Comparison of ENCODE assay signal across 9 cellular contexts in genomic region chr9:137878146-137878941, GRCh38. TPM values are rescaled to one million over a fixed set of nuclear protein-coding genes. Genes with fewer than 3 reads are reported as not detected.
DNase-seq lines count a peak whose midpoint lies in the region; ATAC-seq and TF ChIP-seq lines count a peak whose summit lies in the region.
"Had no signal": no experiment of that assay in that cellular context is flagged by ENCODE, and none has a peak within 500 bp of the region (broad histone marks: within the 10 kb centered on the region; RNA-seq: fewer than 3 reads in every experiment).

No MANE protein-coding gene starts in this region.

- H3K9me3 Mint-ChIP-seq in activated naive CD8-positive, alpha-beta T cell treated with anti-CD3 and anti-CD28 coated beads, Interleukin-2, amount 10 ng/mL, durations not matched to agents 7 days and 5 days, result no peaks in the 10 kb centered on the region

- peak overlapping the region; percentile 47; the same call in 1 of the 2 replicates for H3K9ac ChIP-seq in HUES64 (ENCODE audit: low read depth, low read length)

- WGBS in HUES64, result 93% methylated on average over 101 of the region's 101 CpGs

- no peak for TF ChIP-seq CTCF in AG04449 (IDR thresholded peaks at IDR 0.05; ENCODE audit: insufficient read depth, low read length, missing control alignments)

- H3K4me3 Mint-ChIP-seq in activated naive CD8-positive, alpha-beta T cell treated with anti-CD3 and anti-CD28 coated beads, Interleukin-2, amount 10 ng/mL, durations not matched to agents 7 days and 5 days, result no peak overlapping the region

- POLR2A ChIA-PET in AG04449 (lab: Yijun Ruan, JAX), result no interaction called here
- POLR2A ChIA-PET in activated naive CD8-positive, alpha-beta T cell treated with anti-CD3 and anti-CD28 coated beads, Interleukin-2, amount 10 ng/mL, durations not matched to agents 7 days and 5 days (lab: Charles Lee), result no interaction called here

- peaks cover 6% of the 10 kb centered on the region; the same call in 1 of the 2 replicates for H3K36me3 ChIP-seq in HUES64 (ENCODE audit: insufficient read depth, low read length)

- no peaks in the 10 kb centered on the region for H3K36me3 Mint-ChIP-seq in activated naive CD8-positive, alpha-beta T cell treated with anti-CD3 and anti-CD28 coated beads, Interleukin-2, amount 10 ng/mL, durations not matched to agents 7 days and 5 days

- peaks cover 34% of the 10 kb centered on the region for H3K27me3 ChIP-seq in HUES64 (ENCODE audit: insufficient read depth, low read length)

- H3K27ac ChIP-seq in HUES64 (ENCODE audit: low read depth, low read length), result no peak overlapping the region

- peak; percentile 61 for ATAC-seq in activated naive CD8-positive, alpha-beta T cell treated with anti-CD3 and anti-CD28 coated beads, Interleukin-2, amount 10 ng/mL, durations not matched to agents 7 days and 5 days (ENCODE audit: low read depth)
- no peak for ATAC-seq in GM18519 (IDR thresholded peaks at IDR 0.05; ENCODE audit: low FRiP score, unreplicated experiment)

- peak overlapping the region; percentile 8; the same call in 1 of the 2 replicates for H3K4me3 ChIP-seq in AG04449 (ENCODE audit: low read depth, low read length)
- peak overlapping the region; percentile 63 for H3K4me3 ChIP-seq in HUES64 (ENCODE audit: low read length)

- peaks cover 13% of the 10 kb centered on the region for H3K27me3 Mint-ChIP-seq in activated naive CD8-positive, alpha-beta T cell treated with anti-CD3 and anti-CD28 coated beads, Interleukin-2, amount 10 ng/mL, durations not matched to agents 7 days and 5 days

- H3K9me3 ChIP-seq in HUES64 (ENCODE audit: insufficient read depth, low read depth, low read length), result no peaks in the 10 kb centered on the region

- no peaks in the 10 kb centered on the region for H3K4me1 ChIP-seq in HUES64 (ENCODE audit: insufficient read depth, low read length)

- no peak overlapping the region for H3K27ac Mint-ChIP-seq in activated naive CD8-positive, alpha-beta T cell treated with anti-CD3 and anti-CD28 coated beads, Interleukin-2, amount 10 ng/mL, durations not matched to agents 7 days and 5 days

- H3K4me1 Mint-ChIP-seq in activated naive CD8-positive, alpha-beta T cell treated with anti-CD3 and anti-CD28 coated beads, Interleukin-2, amount 10 ng/mL, durations not matched to agents 7 days and 5 days, result no peaks in the 10 kb centered on the region

- CTCF ChIA-PET in AG04449 (lab: Yijun Ruan, JAX), result no interaction called here

- no peak for DNase-seq in AG04449 (ENCODE audit: low read depth, low spot score)
- DNase-seq in activated naive CD8-positive, alpha-beta T cell treated with anti-CD3 and anti-CD28 coated beads, Interleukin-2, amount 10 ng/mL, durations not matched to agents 7 days and 5 days, result peak; percentile 74
- peak; percentile 28 for DNase-seq in iPS DF 19.7 (ENCODE audit: low read depth, low spot score)
- peak; percentile 4 for DNase-seq in stimulated activated CD8-positive, alpha-beta memory T cell treated with anti-CD3 and anti-CD28 coated beads, Interleukin-4, amount 100 ng/mL, for 24 hours (ENCODE audit: low read depth)
- DNase-seq in NCI-H446 (lab: John Stamatoyannopoulos, UW), result no peak
- no peak for DNase-seq in globus pallidus (ENCODE audit: low spot score)

RNA-seq across cellular contexts. Expression of gene CACNA1B, which starts 0.8 kb away (rescaled TPM):
- 1.00 TPM for polyA plus RNA-seq in HUES64 (2013, experiment 1 of 2)
- 0.95 TPM for polyA plus RNA-seq in HUES64 (2013, experiment 2 of 2)
- total RNA-seq in activated naive CD8-positive, alpha-beta T cell treated with anti-CD3 and anti-CD28 coated beads, Interleukin-2, amount 10 ng/mL, durations not matched to agents 7 days and 5 days, result not detected
- total RNA-seq: activated CD8-positive, alpha-beta memory T cell treated with anti-CD3 and anti-CD28 coated beads for 36 hours had no signal

Comparison
In these comparisons a context has a peak if more than half of its experiments do, and no peak if none do; other contexts are left out.
1. DNase-seq: peak in activated naive CD8-positive, alpha-beta T cell treated with anti-CD3 and anti-CD28 coated beads, Interleukin-2, amount 10 ng/mL, durations not matched to agents 7 days and 5 days (single experiment), iPS DF 19.7 (single experiment) and stimulated activated CD8-positive, alpha-beta memory T cell treated with anti-CD3 and anti-CD28 coated beads, Interleukin-4, amount 100 ng/mL, for 24 hours (single experiment); none in AG04449 (single experiment), NCI-H446 (0 of 2) and globus pallidus (single experiment).